ENCODE assay signal across 33 cellular contexts in genomic region chr4:105015750-105016149, GRCh38.
"Had no signal": no experiment of that assay in that cellular context is flagged by ENCODE, and none has a peak within 500 bp of the region (broad histone marks: within the 10 kb centered on the region; RNA-seq: fewer than 3 reads in every experiment).

No MANE protein-coding gene starts in this region.

- H3K27me3 ChIP-seq: ascending aorta, cardiac muscle cell had no signal

- H3K27ac ChIP-seq: ascending aorta, cardiac muscle cell, WERI-Rb-1 had no signal

- H3K36me3 ChIP-seq: ascending aorta, cardiac muscle cell, WERI-Rb-1 had no signal

- H3K4me1 ChIP-seq: ascending aorta had no signal

- DNase-seq: activated CD4-positive, alpha-beta memory T cell treated with anti-CD3 and anti-CD28 coated beads, Interleukin-2, amount 10 ng/mL, durations not matched to agents 7 days and 5 days; activated CD4-positive, alpha-beta T cell treated with anti-CD3 and anti-CD28 coated beads for 1 hour; activated CD4-positive, alpha-beta T cell treated with anti-CD3 and anti-CD28 coated beads for 36 hours; activated CD4-positive, alpha-beta T cell treated with anti-CD3 and anti-CD28 coated beads for 48 hours; activated CD4-positive, alpha-beta T cell treated with anti-CD3 and anti-CD28 coated beads, Interleukin-2, amount 10 ng/mL, durations not matched to agents 7 days and 5 days; activated CD4-positive, alpha-beta T cell treated with anti-CD3 and anti-CD28 coated beads, Interleukin-2, amount 50 U/mL, for 48 hours; activated CD4-positive, CD25-positive, alpha-beta regulatory T cell; activated CD8-positive, alpha-beta memory T cell treated with anti-CD3 and anti-CD28 coated beads for 24 hours; activated CD8-positive, alpha-beta memory T cell treated with anti-CD3 and anti-CD28 coated beads, Interleukin-2, amount 10 ng/mL, durations not matched to agents 7 days and 5 days; activated CD8-positive, alpha-beta memory T cell treated with anti-CD3 and anti-CD28 coated beads, Interleukin-2, amount 50 U/mL, for 48 hours; activated CD8-positive, alpha-beta T cell treated with anti-CD3 and anti-CD28 coated beads, Interleukin-2, amount 10 ng/mL, durations not matched to agents 7 days and 5 days; activated effector memory CD4-positive, alpha-beta T cell treated with Interleukin-2 at 50 U/mL for 16 hours; activated gamma-delta T cell; activated naive CD4-positive, alpha-beta T cell treated with anti-CD3 and anti-CD28 coated beads, Interleukin-2, amount 10 ng/mL, durations not matched to agents 7 days and 5 days; activated naive CD4-positive, alpha-beta T cell treated with Interleukin-2 at 50 U/mL for 16 hours; activated naive CD8-positive, alpha-beta T cell treated with anti-CD3 and anti-CD28 coated beads, Interleukin-2, amount 10 ng/mL, durations not matched to agents 7 days and 5 days; activated naive CD8-positive, alpha-beta T cell treated with anti-CD3 and anti-CD28 coated beads, Interleukin-2, amount 50 U/mL, for 24 hours; activated T-cell treated with anti-CD3 and anti-CD28 coated beads, Interleukin-2, amount 50 U/mL, for 24 hours; activated T-cell treated with anti-CD3 and anti-CD28 coated beads, Interleukin-2, amount 50 U/mL, for 48 hours; amygdala; anterior cingulate cortex; caudate nucleus; cerebellar nuclear complex; T-cell; T-helper 17 cell; T1000; WERI-Rb-1 had no signal

- H3K4me3 ChIP-seq: ascending aorta, cardiac muscle cell had no signal

- ATAC-seq: activated CD4-positive, alpha-beta T cell treated with anti-CD3 and anti-CD28 coated beads for 36 hours; activated CD4-positive, CD25-positive, alpha-beta regulatory T cell treated with anti-CD3 and anti-CD28 coated beads, Interleukin-2, amount 50 U/mL, for 24 hours; activated CD8-positive, alpha-beta memory T cell treated with anti-CD3 and anti-CD28 coated beads, Interleukin-2, amount 10 ng/mL, durations not matched to agents 7 days and 5 days; activated CD8-positive, alpha-beta T cell treated with anti-CD3 and anti-CD28 coated beads, Interleukin-2, amount 10 ng/mL, durations not matched to agents 7 days and 5 days; activated naive CD8-positive, alpha-beta T cell treated with anti-CD3 and anti-CD28 coated beads, Interleukin-2, amount 50 U/mL, for 24 hours; T-cell; T-helper 17 cell; WTC11 had no signal

- H3K9me3 ChIP-seq: ascending aorta had no signal

- FAIRE-seq: bronchial epithelial cell, TTC549 had no signal
